8 cellular contexts compared by ENCODE assay signal in genomic region chr14:23379331-23380196, GRCh38. TPM values are rescaled to one million over a fixed set of nuclear protein-coding genes. Genes with fewer than 3 reads are reported as not detected.
DNase-seq lines count a peak whose midpoint lies in the region; ATAC-seq and TF ChIP-seq lines count a peak whose summit lies in the region.

No MANE protein-coding gene starts in this region.

- H3K27me3 ChIP-seq in DND-41 (ENCODE audit: insufficient read depth, low read length, poor library complexity) (peaks cover 30% of the 10 kb centered on the region), Karpas-422 (ENCODE audit: low read length) (no peaks in the 10 kb centered on the region)

- H3K4me2 ChIP-seq in DND-41 (ENCODE audit: insufficient read depth, low read length): no peak overlapping the region
- no peak overlapping the region for H3K4me2 ChIP-seq in Karpas-422 (ENCODE audit: low read depth, low read length, poor library complexity, severe bottlenecking)

- TF ChIP-seq CTCF in DND-41 (IDR thresholded peaks at IDR 0.05; ENCODE audit: borderline replicate concordance, extremely low read depth, low read length, poor library complexity, severe bottlenecking): peak; percentile 94

- H3K9ac ChIP-seq in DND-41 (ENCODE audit: low read depth, low read length): no peak overlapping the region
- no peak overlapping the region for H3K9ac ChIP-seq in Karpas-422 (ENCODE audit: low read length)

- ATAC-seq in DND-41 (ENCODE audit: insufficient read depth, low read depth) (peak; percentile 87), GM18517 (IDR thresholded peaks at IDR 0.05; ENCODE audit: unreplicated experiment) (no peak), GM21360 (IDR thresholded peaks at IDR 0.05; ENCODE audit: unreplicated experiment) (no peak)

- H3K79me2 ChIP-seq in DND-41 (ENCODE audit: insufficient read depth, low read length) (no peaks in the 10 kb centered on the region), Karpas-422 (ENCODE audit: low read length) (no peaks in the 10 kb centered on the region)

- H3K36me3 ChIP-seq in DND-41 (ENCODE audit: insufficient read depth, low read length) (no peaks in the 10 kb centered on the region), Karpas-422 (ENCODE audit: insufficient read depth, low read length) (no peaks in the 10 kb centered on the region)

- H3K4me1 ChIP-seq in DND-41 (ENCODE audit: insufficient read depth, low read length) (no peaks in the 10 kb centered on the region), Karpas-422 (ENCODE audit: low read length) (no peaks in the 10 kb centered on the region)

- H4K20me1 ChIP-seq in DND-41 (ENCODE audit: insufficient read depth, low read length) (peaks cover 3% of the 10 kb centered on the region; the same call in 1 of the 2 replicates), Karpas-422 (ENCODE audit: insufficient read depth, low read depth, low read length) (no peaks in the 10 kb centered on the region; the same call in 1 of the 2 replicates)

- DNase-seq in DND-41 (peak; percentile 55), Karpas-422 (peak; percentile 88), T-helper 1 cell (peak; percentile 38 to 66 (median 51)), amniotic epithelial cell (ENCODE audit: low read depth) (peak; percentile 12), iPS-NIHi7 (ENCODE audit: extremely low spot score) (peak; percentile 86)
- DNase-seq in stimulated activated CD4-positive, alpha-beta T cell treated with anti-CD3 and anti-CD28 coated beads, Interleukin-1b, Interleukin-23, amount 100 ng/mL, for 4 hours (ENCODE audit: low read depth in 2 of 2): peak; percentile 56 to 68

- no peak overlapping the region for H2AFZ ChIP-seq in DND-41 (ENCODE audit: low read depth, low read length)
- H2AFZ ChIP-seq in Karpas-422 (ENCODE audit: low read length): no peak overlapping the region

- H3K9me3 ChIP-seq in DND-41 (ENCODE audit: insufficient read depth, low read length, severe bottlenecking): no peaks in the 10 kb centered on the region
- H3K9me3 ChIP-seq in Karpas-422 (ENCODE audit: low read length): no peaks in the 10 kb centered on the region

- H3K27ac ChIP-seq in DND-41 (ENCODE audit: low read length): no peak overlapping the region
- no peak overlapping the region for H3K27ac ChIP-seq in Karpas-422 (ENCODE audit: low read length)

- no peaks in the 10 kb centered on the region for H3K9me2 ChIP-seq in Karpas-422 (replicated peaks; ENCODE audit: insufficient read depth, low read length)

- H3K4me3 ChIP-seq in DND-41 (ENCODE audit: low read depth in 1 of 2, low read length in 2 of 2) (no peak overlapping the region), Karpas-422 (ENCODE audit: low read length) (no peak overlapping the region)

RNA-seq across cellular contexts. Expression of gene CMTM5, which starts 2.7 kb away (rescaled TPM):
- not detected in 2 replicates for total RNA-seq in Karpas-422 (2014; rRNA removed; shearing (Covaris generic); ENCODE audit: low replicate concordance)

RNA-seq across cellular contexts. Expression of gene IL25, which starts 7.0 kb away (rescaled TPM):
- not detected in 2 replicates for total RNA-seq in Karpas-422 (2014; rRNA removed; shearing (Covaris generic); ENCODE audit: low replicate concordance)

RNA-seq across cellular contexts. Expression of gene EFS, which starts 14.6 kb away (rescaled TPM):
- total RNA-seq in Karpas-422 (2014; rRNA removed; shearing (Covaris generic); ENCODE audit: low replicate concordance): not detected in 2 replicates

RNA-seq across cellular contexts. Expression of gene SLC22A17, which starts 26.9 kb away (rescaled TPM):
- total RNA-seq in Karpas-422 (2014; rRNA removed; shearing (Covaris generic); ENCODE audit: low replicate concordance): not detected in 2 replicates

RNA-seq across cellular contexts. Expression of gene MYH6, which starts 28.5 kb away (rescaled TPM):
- not detected in 2 replicates for total RNA-seq in Karpas-422 (2014; rRNA removed; shearing (Covaris generic); ENCODE audit: low replicate concordance)

Comparison
In these comparisons a context has a peak if more than half of its experiments do, and no peak if none do; other contexts are left out.
1. DNase-seq: peak in every context shown above with its lines; median percentile 88 in Karpas-422; 86 in iPS-NIHi7; 62 in stimulated activated CD4-positive, alpha-beta T cell treated with anti-CD3 and anti-CD28 coated beads, Interleukin-1b, Interleukin-23, amount 100 ng/mL, for 4 hours; 55 in DND-41; 51 in T-helper 1 cell; 12 in amniotic epithelial cell.